Comparison of ENCODE assay signal across 1 cellular context in the genomic region with DNA sequence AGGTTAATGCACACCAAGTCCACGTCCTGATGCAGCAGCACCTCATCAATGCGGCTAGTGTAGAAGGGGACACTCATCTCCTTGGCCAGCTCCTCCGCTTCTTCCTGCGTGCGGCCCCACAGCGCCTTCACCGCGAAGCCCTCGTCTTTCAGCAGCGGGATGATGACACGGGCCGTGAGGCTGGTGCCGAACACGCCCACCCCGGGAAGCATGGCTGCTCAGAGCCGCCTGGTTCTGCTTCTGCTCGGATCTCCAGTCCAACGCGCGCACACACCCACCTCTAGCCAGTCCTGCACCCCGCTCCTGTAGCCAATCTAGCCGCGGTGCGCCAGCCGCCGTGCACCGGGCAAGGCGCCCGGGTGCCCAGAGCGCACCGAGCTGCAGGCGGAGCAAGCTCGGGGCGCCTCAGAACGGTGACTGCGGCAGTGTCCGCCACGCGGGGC.
TF ChIP-seq lines count a peak whose summit lies in the region.

No MANE protein-coding gene starts in this region.

TF ChIP-seq in GM12878, 131 proteins besides CTCF, POLR2A, EP300 and RAD21 (continued from another document):
- TF ChIP-seq, protein P1, sequence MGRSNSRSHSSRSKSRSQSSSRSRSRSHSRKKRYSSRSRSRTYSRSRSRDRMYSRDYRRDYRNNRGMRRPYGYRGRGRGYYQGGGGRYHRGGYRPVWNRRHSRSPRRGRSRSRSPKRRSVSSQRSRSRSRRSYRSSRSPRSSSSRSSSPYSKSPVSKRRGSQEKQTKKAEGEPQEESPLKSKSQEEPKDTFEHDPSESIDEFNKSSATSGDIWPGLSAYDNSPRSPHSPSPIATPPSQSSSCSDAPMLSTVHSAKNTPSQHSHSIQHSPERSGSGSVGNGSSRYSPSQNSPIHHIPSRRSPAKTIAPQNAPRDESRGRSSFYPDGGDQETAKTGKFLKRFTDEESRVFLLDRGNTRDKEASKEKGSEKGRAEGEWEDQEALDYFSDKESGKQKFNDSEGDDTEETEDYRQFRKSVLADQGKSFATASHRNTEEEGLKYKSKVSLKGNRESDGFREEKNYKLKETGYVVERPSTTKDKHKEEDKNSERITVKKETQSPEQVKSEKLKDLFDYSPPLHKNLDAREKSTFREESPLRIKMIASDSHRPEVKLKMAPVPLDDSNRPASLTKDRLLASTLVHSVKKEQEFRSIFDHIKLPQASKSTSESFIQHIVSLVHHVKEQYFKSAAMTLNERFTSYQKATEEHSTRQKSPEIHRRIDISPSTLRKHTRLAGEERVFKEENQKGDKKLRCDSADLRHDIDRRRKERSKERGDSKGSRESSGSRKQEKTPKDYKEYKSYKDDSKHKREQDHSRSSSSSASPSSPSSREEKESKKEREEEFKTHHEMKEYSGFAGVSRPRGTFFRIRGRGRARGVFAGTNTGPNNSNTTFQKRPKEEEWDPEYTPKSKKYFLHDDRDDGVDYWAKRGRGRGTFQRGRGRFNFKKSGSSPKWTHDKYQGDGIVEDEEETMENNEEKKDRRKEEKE (IDR thresholded peaks at IDR 0.05) = no peak
- TF ChIP-seq, protein P2, sequence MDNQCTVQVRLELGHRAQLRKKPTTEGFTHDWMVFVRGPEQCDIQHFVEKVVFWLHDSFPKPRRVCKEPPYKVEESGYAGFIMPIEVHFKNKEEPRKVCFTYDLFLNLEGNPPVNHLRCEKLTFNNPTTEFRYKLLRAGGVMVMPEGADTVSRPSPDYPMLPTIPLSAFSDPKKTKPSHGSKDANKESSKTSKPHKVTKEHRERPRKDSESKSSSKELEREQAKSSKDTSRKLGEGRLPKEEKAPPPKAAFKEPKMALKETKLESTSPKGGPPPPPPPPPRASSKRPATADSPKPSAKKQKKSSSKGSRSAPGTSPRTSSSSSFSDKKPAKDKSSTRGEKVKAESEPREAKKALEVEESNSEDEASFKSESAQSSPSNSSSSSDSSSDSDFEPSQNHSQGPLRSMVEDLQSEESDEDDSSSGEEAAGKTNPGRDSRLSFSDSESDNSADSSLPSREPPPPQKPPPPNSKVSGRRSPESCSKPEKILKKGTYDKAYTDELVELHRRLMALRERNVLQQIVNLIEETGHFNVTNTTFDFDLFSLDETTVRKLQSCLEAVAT (IDR thresholded peaks at IDR 0.05) = 0 out of 2 replicates have a peak, but pooled peaks have one; percentile 18
- TF ChIP-seq SPI1 (IDR thresholded peaks at IDR 0.05; ENCODE audit: borderline replicate concordance, insufficient read depth, low read depth, low read length) = no peak
- TF ChIP-seq HCFC1 (IDR thresholded peaks at IDR 0.05; ENCODE audit: low read length) = no peak
- peak; percentile 32; the same call in 1 of the 2 replicates for TF ChIP-seq MXI1 (IDR thresholded peaks at IDR 0.05; ENCODE audit: low read depth, low read length)
- TF ChIP-seq, protein P3, sequence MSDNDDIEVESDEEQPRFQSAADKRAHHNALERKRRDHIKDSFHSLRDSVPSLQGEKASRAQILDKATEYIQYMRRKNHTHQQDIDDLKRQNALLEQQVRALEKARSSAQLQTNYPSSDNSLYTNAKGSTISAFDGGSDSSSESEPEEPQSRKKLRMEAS (IDR thresholded peaks at IDR 0.05; ENCODE audit: low read depth, low read length) = peak; percentile 67
- TF ChIP-seq CREB1 (IDR thresholded peaks at IDR 0.05; ENCODE audit: low read depth) = 0 out of 2 replicates have a peak, but pooled peaks have one; percentile 48
- 0 out of 2 replicates have a peak, but pooled peaks have one; percentile 50 for TF ChIP-seq SIN3A (IDR thresholded peaks at IDR 0.05; ENCODE audit: low read depth, low read length)
- peak; percentile 81 for TF ChIP-seq YY1 (IDR thresholded peaks at IDR 0.05; ENCODE audit: low read depth, low read length)
- no peak for TF ChIP-seq ZBED1 (IDR thresholded peaks at IDR 0.05; ENCODE audit: borderline replicate concordance)
